ENCODE assay signal across 8 cellular contexts in genomic region chr12:53791735-53792326, GRCh38. TPM values are rescaled to one million over a fixed set of nuclear protein-coding genes. Genes with fewer than 3 reads are reported as not detected.
DNase-seq lines count a peak whose midpoint lies in the region; ATAC-seq, FAIRE-seq and TF ChIP-seq lines count a peak whose summit lies in the region.

No MANE protein-coding gene starts in this region.

- no peaks in the 10 kb centered on the region for H3F3A ChIP-seq in GM23248 (ENCODE audit: insufficient read depth)

- no peak overlapping the region for H3K27ac ChIP-seq in A549
- H3K27ac ChIP-seq in GM23248 = no peak overlapping the region
- H3K27ac ChIP-seq in foreskin keratinocyte = no peak overlapping the region
- no peak overlapping the region for H3K27ac ChIP-seq in testis

- H3K79me2 ChIP-seq in GM23248 (ENCODE audit: insufficient read depth) = no peaks in the 10 kb centered on the region

- H3K9me3 ChIP-seq in A549 (no peaks in the 10 kb centered on the region), GM23248 (ENCODE audit: low read depth) (no peaks in the 10 kb centered on the region), testis (no peaks in the 10 kb centered on the region)

- H3K27me3 ChIP-seq in GM23248 (replicated peaks; ENCODE audit: insufficient read depth) = peaks cover 88% of the 10 kb centered on the region
- no peaks in the 10 kb centered on the region for H3K27me3 ChIP-seq in foreskin keratinocyte
- H3K27me3 ChIP-seq in testis = no peaks in the 10 kb centered on the region

- no peak overlapping the region for H2AFZ ChIP-seq in GM23248

- intact Hi-C loops in testis (cut with DNase I; ENCODE audit: low total_unique reads) = no loop called here

- POLR2A ChIA-PET in A549 (lab: Yijun Ruan, JAX) = no interaction called here

- ATAC-seq in A549 = 0 out of 6 replicates have a peak, but pooled peaks of 1 of the 2 experiments have one; percentile 51
- peak; percentile 20 for ATAC-seq in foreskin keratinocyte
- no peak for ATAC-seq in GM18858 (IDR thresholded peaks at IDR 0.05; ENCODE audit: unreplicated experiment)
- no peak for ATAC-seq in GM21737 (IDR thresholded peaks at IDR 0.05; ENCODE audit: unreplicated experiment)

- H4K20me1 ChIP-seq in GM23248 (ENCODE audit: insufficient read depth) = no peaks in the 10 kb centered on the region

- H3K9me2 ChIP-seq in GM23248 (ENCODE audit: insufficient read depth) = no peaks in the 10 kb centered on the region

- FAIRE-seq in A549 (lab: Jason Lieb, UNC) = no peak

- TF ChIP-seq EP300 in A549 (IDR thresholded peaks at IDR 0.05) = no peak

- TF ChIP-seq POLR2A in A549 (IDR thresholded peaks at IDR 0.05; ENCODE audit: low read length) (no peak), testis (IDR thresholded peaks at IDR 0.05) (no peak)

- H3K9ac ChIP-seq in GM23248 = no peak overlapping the region

- DNase-seq in A549 (ENCODE audit: low read depth in 1 of 2, low spot score in 1 of 2) (peak in 1 of 2 experiments; percentile 42), GM23248 (peak; percentile 28), foreskin keratinocyte (no peak), testis (peak; percentile 34), kidney glomerular epithelial cell (lab: John Stamatoyannopoulos, UW) (no peak)
- DNase-seq in activated CD4-positive, alpha-beta T cell treated with anti-CD3 and anti-CD28 coated beads, Interleukin-2, amount 50 U/mL, for 1 hour = peak; percentile 31

- H3K36me3 ChIP-seq in GM23248 (ENCODE audit: low read depth) (no peaks in the 10 kb centered on the region), testis (ENCODE audit: low read depth, missing control alignments) (no peaks in the 10 kb centered on the region)

- H3K4me1 ChIP-seq in A549 (peaks cover 9% of the 10 kb centered on the region; the same call in 1 of the 3 replicates), GM23248 (ENCODE audit: insufficient read depth) (no peaks in the 10 kb centered on the region), foreskin keratinocyte (no peaks in the 10 kb centered on the region), testis (no peaks in the 10 kb centered on the region)

- H3K4me2 ChIP-seq in A549 (no peak overlapping the region), GM23248 (ENCODE audit: unreplicated experiment) (no peak overlapping the region)

- 5% methylated on average over 1 of the region's 1 CpG for WGBS in A549 (ENCODE audit: missing lambda C conversion rate)
- WGBS in GM23248 (ENCODE audit: low coverage in 1 of 2, low lambda C conversion rate in 2 of 2, missing lambda C conversion rate in 2 of 2), 2 experiments = 0 to 3% methylated on average over 1 of the region's 1 CpG
- WGBS in testis, 2 donors = 23 to 25% methylated on average over 1 of the region's 1 CpG

- CTCF ChIA-PET in A549 (lab: Yijun Ruan, JAX) = interaction anchor here (1.1 to 2.6 kb wide), 15 partner anchors 9 to 196 kb away, joined by 3 to 11 read pairs (median 5); no protein-coding TSS in a partner anchor

- in situ Hi-C loops in GM23248 (cut with MboI) = no loop called here

- TF ChIP-seq RAD21 in A549 (conservative IDR thresholded peaks at IDR 0.05 in 1 of 2, IDR thresholded peaks at IDR 0.05 in 1 of 2) = peak; percentile 40 to 53; a peak in 4 of 5 replicates

- TF ChIP-seq CTCF in A549 (IDR thresholded peaks at IDR 0.05) = peak; percentile 54
- peak; percentile 73 for TF ChIP-seq CTCF in foreskin keratinocyte (conservative IDR thresholded peaks at IDR 0.05)
- peak in 2 of 3 experiments; percentile 14 to 62 for TF ChIP-seq CTCF in testis (IDR thresholded peaks at IDR 0.05)

- H3K4me3 ChIP-seq in A549 (no peak overlapping the region), GM23248 (no peak overlapping the region), testis (no peak overlapping the region)

TF ChIP-seq in A549, 52 proteins besides CTCF, POLR2A, EP300 and RAD21:
- TF ChIP-seq KDM5A (IDR thresholded peaks at IDR 0.05) = no peak
- no peak for TF ChIP-seq HOXB5 (CRISPR knock-in tag; IDR thresholded peaks at IDR 0.05)
- peak; percentile 60; the same call in 2 of the 3 replicates for TF ChIP-seq SMC3 (IDR thresholded peaks at IDR 0.05)

RNA-seq across cellular contexts. Expression of gene CISTR, which starts 40.1 kb away (rescaled TPM):
- polyA plus RNA-seq in A549 (2011; rRNA removed) (not detected in 2 replicates), A549 (2017; fragmentation: RNase III; extraction: RNeasy Plus Mini Kit Qiagen cat#74134 plus additional on column Dnase treatment) (not detected in 3 replicates), GM23248 (2016; fragmentation: Nextera tagmentation; extraction: Ambion mirVana) (not detected in 2 replicates), foreskin keratinocyte (not detected in 2 replicates), testis (ENCODE audit: insufficient read depth, low read depth, low replicate concordance) (not detected)
- polyA plus RNA-seq in A549 (2012; cell fraction: cytosol; rRNA removed) = not detected in 2 replicates
- polyA plus RNA-seq in A549 (2012; cell fraction: nucleus; rRNA removed) = not detected in 2 replicates
- polyA minus RNA-seq in A549 (2011; rRNA and poly(A)+ RNA removed) = not detected in 2 replicates
- total RNA-seq in GM23248 (2014; rRNA removed; shearing (Covaris generic)) = not detected in 2 replicates
- total RNA-seq in foreskin keratinocyte (not detected in 2 replicates), testis (not detected)

Comparison
In these comparisons a context has a peak if more than half of its experiments do, and no peak if none do; other contexts are left out.
1. DNase-seq: peak in GM23248 (single experiment), activated CD4-positive, alpha-beta T cell treated with anti-CD3 and anti-CD28 coated beads, Interleukin-2, amount 50 U/mL, for 1 hour (single experiment) and testis (single experiment); none in foreskin keratinocyte (0 of 2) and kidney glomerular epithelial cell (single experiment).
2. Peak in every context shown above with its lines, with median percentiles within 50 percentile points of each other: CTCF ChIP-seq.